Comparison of ENCODE assay signal across 19 cellular contexts in the genomic region with DNA sequence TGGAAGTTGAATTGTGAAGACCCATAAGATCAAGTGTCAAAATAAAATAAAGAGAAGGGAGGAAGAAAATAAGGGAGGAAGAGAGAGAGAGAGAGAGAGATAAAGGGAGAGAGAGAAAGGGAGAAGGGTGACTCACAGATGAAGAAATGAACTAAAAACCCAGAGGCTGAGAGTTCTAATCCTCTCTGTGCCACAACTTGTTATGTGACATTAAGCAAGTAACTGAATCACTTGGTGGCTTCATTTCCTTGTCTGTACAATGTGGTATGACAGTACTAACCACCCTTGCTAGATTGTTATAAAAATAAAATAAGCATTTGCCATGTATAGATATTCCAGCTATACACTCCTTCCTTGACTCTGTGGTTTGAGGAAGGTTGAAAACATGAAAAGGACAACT.
"Had no signal": no experiment of that assay in that cellular context is flagged by ENCODE, and none has a peak within 500 bp of the region (broad histone marks: within the 10 kb centered on the region; RNA-seq: fewer than 3 reads in every experiment).

No MANE protein-coding gene starts in this region.

- H3K27me3 ChIP-seq: MG63 had no signal

- H3K4me2 ChIP-seq: SK-N-SH had no signal

- H3K9me3 ChIP-seq: MG63, SK-N-SH had no signal

- H3K4me3 ChIP-seq: MG63 had no signal

- DNase-seq: IMR-90, Karpas-422, KG1, MG63, NCI-H1092, NCI-H1105 treated with DMSO at 0.1 percent for 48 hours, NCI-H146, NCI-H187, NCI-H2029, NCI-H2081 treated with DMSO at 0.1 percent for 48 hours, NCI-H2171, NCI-H226, NCI-H446, NCI-H510A, NCI-H524 treated with DMSO at 0.1 percent for 48 hours, NCI-H774, RPMI8226, SHP77, SK-N-SH had no signal

- H3K36me3 ChIP-seq: MG63 had no signal

- H3K9ac ChIP-seq: SK-N-SH had no signal
